ENCODE assay signal across 20 cellular contexts in genomic region chr12:132456944-132457495, GRCh38.
"Had no signal": no experiment of that assay in that cellular context is flagged by ENCODE, and none has a peak within 500 bp of the region (broad histone marks: within the 10 kb centered on the region; RNA-seq: fewer than 3 reads in every experiment).

No MANE protein-coding gene starts in this region.

- H3K9me3 Mint-ChIP-seq: memory B cell; stimulated activated naive CD8-positive, alpha-beta T cell treated with anti-CD3 and anti-CD28 coated beads, Interleukin-15, Interleukin-2, amounts not matched to agents 100 ng/mL and 50 ng/mL, for 24 hours had no signal

- H3K27ac Mint-ChIP-seq: activated CD4-positive, alpha-beta memory T cell treated with anti-CD3 and anti-CD28 coated beads, Interleukin-2, amount 10 ng/mL, durations not matched to agents 7 days and 5 days; activated naive CD4-positive, alpha-beta T cell treated with anti-CD3 and anti-CD28 coated beads, Interleukin-2, amount 10 ng/mL, durations not matched to agents 7 days and 5 days; activated T-cell treated with anti-CD3 and anti-CD28 coated beads, Interleukin-2, amount 50 U/mL, for 72 hours; endodermal cell; memory B cell; nephron; stimulated activated naive CD8-positive, alpha-beta T cell treated with anti-CD3 and anti-CD28 coated beads, Interleukin-15, Interleukin-2, amounts not matched to agents 100 ng/mL and 50 ng/mL, for 24 hours had no signal

- H3K27ac ChIP-seq: esophagus squamous epithelium, gastroesophageal sphincter, tibial nerve had no signal

- H3K36me3 ChIP-seq: esophagus squamous epithelium, gastroesophageal sphincter, tibial nerve had no signal

- H3K4me3 ChIP-seq: esophagus squamous epithelium, gastroesophageal sphincter, tibial nerve had no signal

- H3K4me3 Mint-ChIP-seq: activated CD4-positive, alpha-beta memory T cell treated with anti-CD3 and anti-CD28 coated beads, Interleukin-2, amount 10 ng/mL, durations not matched to agents 7 days and 5 days; activated naive CD4-positive, alpha-beta T cell treated with anti-CD3 and anti-CD28 coated beads, Interleukin-2, amount 10 ng/mL, durations not matched to agents 7 days and 5 days; activated T-cell treated with anti-CD3 and anti-CD28 coated beads, Interleukin-2, amount 50 U/mL, for 72 hours; endodermal cell; memory B cell; nephron; stimulated activated naive CD8-positive, alpha-beta T cell treated with anti-CD3 and anti-CD28 coated beads, Interleukin-15, Interleukin-2, amounts not matched to agents 100 ng/mL and 50 ng/mL, for 24 hours had no signal

- DNase-seq: activated CD4-positive, alpha-beta memory T cell treated with anti-CD3 and anti-CD28 coated beads, Interleukin-2, amount 10 ng/mL, durations not matched to agents 7 days and 5 days; activated CD4-positive, alpha-beta T cell treated with anti-CD3 and anti-CD28 coated beads for 48 hours; activated CD4-positive, CD25-positive, alpha-beta regulatory T cell; activated effector memory CD4-positive, alpha-beta T cell treated with anti-CD3 and anti-CD28 coated beads, Interleukin-2, amount 50 U/mL, for 16 hours; activated naive CD4-positive, alpha-beta T cell treated with anti-CD3 and anti-CD28 coated beads, Interleukin-2, amount 10 ng/mL, durations not matched to agents 7 days and 5 days; activated T-cell treated with anti-CD3 and anti-CD28 coated beads, Interleukin-2, amount 50 U/mL, for 72 hours; amygdala; cerebellar nuclear complex; cortex of kidney; endodermal cell; esophagus squamous epithelium; head of caudate nucleus; left cardiac atrium; occipital lobe; stimulated activated CD4-positive, alpha-beta T cell treated with anti-CD3 and anti-CD28 coated beads, Interleukin-4, amount 100 ng/mL, for 24 hours had no signal

- H3K9me3 ChIP-seq: esophagus squamous epithelium had no signal

- H3K27me3 Mint-ChIP-seq: memory B cell; stimulated activated naive CD8-positive, alpha-beta T cell treated with anti-CD3 and anti-CD28 coated beads, Interleukin-15, Interleukin-2, amounts not matched to agents 100 ng/mL and 50 ng/mL, for 24 hours had no signal

- ATAC-seq: activated T-cell treated with anti-CD3 and anti-CD28 coated beads, Interleukin-2, amount 50 U/mL, for 72 hours; gastroesophageal sphincter; left cardiac atrium had no signal

- H3K4me1 ChIP-seq: esophagus squamous epithelium, gastroesophageal sphincter, tibial nerve had no signal

- H3K36me3 Mint-ChIP-seq: activated naive CD4-positive, alpha-beta T cell treated with anti-CD3 and anti-CD28 coated beads, Interleukin-2, amount 10 ng/mL, durations not matched to agents 7 days and 5 days; memory B cell had no signal
